ENCODE assay signal across 28 cellular contexts in the genomic region with DNA sequence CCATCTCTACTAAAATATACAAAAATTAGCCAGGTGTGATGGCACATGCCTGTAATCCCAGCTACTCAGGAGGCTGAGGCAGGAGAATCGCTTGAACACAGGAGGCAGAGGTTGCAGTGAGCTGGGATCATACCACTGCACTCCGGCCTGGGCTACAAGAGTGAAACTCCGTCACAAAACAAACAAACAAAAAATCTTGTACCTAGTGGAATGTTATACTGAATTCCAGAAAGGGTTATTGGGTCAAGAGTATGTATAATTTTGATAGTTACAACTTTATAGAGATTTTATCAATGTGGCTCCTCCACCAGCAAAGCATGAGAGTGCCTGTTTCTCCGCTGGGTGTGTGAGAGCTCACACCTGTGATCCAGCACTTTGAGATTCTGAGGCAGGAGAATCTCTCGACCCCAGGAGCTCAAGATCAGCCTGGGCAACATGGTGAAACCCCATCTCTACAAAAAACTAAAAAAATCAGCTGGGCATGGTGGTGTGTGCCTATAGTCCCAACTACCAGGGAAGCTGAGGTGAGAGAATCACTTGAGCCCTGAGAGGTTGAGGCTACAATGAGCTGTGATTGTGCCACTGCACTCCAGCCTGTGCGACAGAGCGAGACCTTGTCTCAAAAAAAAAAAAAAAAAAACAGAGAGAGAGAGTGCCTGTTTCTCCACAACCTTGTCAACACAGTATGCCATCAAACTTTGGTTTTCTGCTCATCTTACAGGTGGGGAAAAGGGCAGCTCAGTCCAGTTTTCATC. TPM values are rescaled to one million over a fixed set of nuclear protein-coding genes. Genes with fewer than 3 reads are reported as not detected.
"Had no signal": no experiment of that assay in that cellular context is flagged by ENCODE, and none has a peak within 500 bp of the region (broad histone marks: within the 10 kb centered on the region; RNA-seq: fewer than 3 reads in every experiment).

No MANE protein-coding gene starts in this region.

- H3K36me3 ChIP-seq: adrenal gland, ascending aorta, right lobe of liver, stomach, tibial artery, upper lobe of right lung had no signal

- H3K4me3 Mint-ChIP-seq: activated CD4-positive, alpha-beta T cell treated with anti-CD3 and anti-CD28 coated beads for 36 hours; activated CD8-positive, alpha-beta memory T cell treated with anti-CD3 and anti-CD28 coated beads, Interleukin-2, amount 10 ng/mL, durations not matched to agents 7 days and 5 days; activated CD8-positive, alpha-beta T cell treated with anti-CD3 and anti-CD28 coated beads, Interleukin-2, amount 10 ng/mL, durations not matched to agents 7 days and 5 days; brain; effector memory CD8-positive, alpha-beta T cell; immature natural killer cell; nephron had no signal

- H3K9me3 Mint-ChIP-seq: activated naive CD4-positive, alpha-beta T cell treated with anti-CD3 and anti-CD28 coated beads, Interleukin-2, amount 50 U/mL, for 72 hours; effector memory CD8-positive, alpha-beta T cell; immature natural killer cell; nephron had no signal

- H3K9me3 ChIP-seq: adrenal gland, ascending aorta, right lobe of liver, stomach, tibial artery, upper lobe of right lung had no signal

- H3K27ac Mint-ChIP-seq: activated CD8-positive, alpha-beta memory T cell treated with anti-CD3 and anti-CD28 coated beads, Interleukin-2, amount 10 ng/mL, durations not matched to agents 7 days and 5 days; activated CD8-positive, alpha-beta T cell treated with anti-CD3 and anti-CD28 coated beads, Interleukin-2, amount 10 ng/mL, durations not matched to agents 7 days and 5 days; activated naive CD4-positive, alpha-beta T cell treated with anti-CD3 and anti-CD28 coated beads, Interleukin-2, amount 50 U/mL, for 72 hours; brain; effector memory CD8-positive, alpha-beta T cell; immature natural killer cell; nephron had no signal

- H3K27me3 ChIP-seq: adrenal gland, ascending aorta, right lobe of liver, upper lobe of right lung had no signal

- H3K27ac ChIP-seq: adrenal gland, ascending aorta, right lobe of liver, stomach, tibial artery, upper lobe of right lung had no signal

- ATAC-seq: activated CD8-positive, alpha-beta memory T cell treated with anti-CD3 and anti-CD28 coated beads, Interleukin-2, amount 10 ng/mL, durations not matched to agents 7 days and 5 days; activated CD8-positive, alpha-beta T cell treated with anti-CD3 and anti-CD28 coated beads, Interleukin-2, amount 10 ng/mL, durations not matched to agents 7 days and 5 days; effector memory CD8-positive, alpha-beta T cell; left lobe of liver; right lobe of liver; upper lobe of right lung had no signal

- H3K4me1 Mint-ChIP-seq: immature natural killer cell had no signal

- H3K36me3 Mint-ChIP-seq: activated CD8-positive, alpha-beta memory T cell treated with anti-CD3 and anti-CD28 coated beads, Interleukin-2, amount 10 ng/mL, durations not matched to agents 7 days and 5 days; activated naive CD4-positive, alpha-beta T cell treated with anti-CD3 and anti-CD28 coated beads, Interleukin-2, amount 50 U/mL, for 72 hours; brain; immature natural killer cell had no signal

- H3K4me1 ChIP-seq: adrenal gland, ascending aorta, right lobe of liver, tibial artery had no signal

- H3K4me3 ChIP-seq: adrenal gland, ascending aorta, lung, right lobe of liver, stomach, tibial artery, upper lobe of right lung had no signal

- DNase-seq: activated CD4-positive, CD25-positive, alpha-beta regulatory T cell; activated CD8-positive, alpha-beta memory T cell treated with anti-CD3 and anti-CD28 coated beads, Interleukin-2, amount 10 ng/mL, durations not matched to agents 7 days and 5 days; activated CD8-positive, alpha-beta T cell treated with anti-CD3 and anti-CD28 coated beads, Interleukin-2, amount 10 ng/mL, durations not matched to agents 7 days and 5 days; activated naive CD4-positive, alpha-beta T cell; activated T-cell treated with anti-CD3 and anti-CD28 coated beads, Interleukin-2, amount 50 U/mL, for 48 hours; adrenal gland; cortex of kidney; effector memory CD8-positive, alpha-beta T cell; head of caudate nucleus; hypothalamus; immature natural killer cell; posterior cingulate gyrus; right lobe of liver; stomach; tibial artery; upper lobe of right lung had no signal

RNA-seq across cellular contexts. Expression of gene FOLR1, which starts 12.7 kb away (rescaled TPM):
- total RNA-seq: activated CD4-positive, alpha-beta T cell treated with anti-CD3 and anti-CD28 coated beads for 36 hours; activated CD8-positive, alpha-beta memory T cell treated with anti-CD3 and anti-CD28 coated beads, Interleukin-2, amount 10 ng/mL, durations not matched to agents 7 days and 5 days; activated CD8-positive, alpha-beta T cell treated with anti-CD3 and anti-CD28 coated beads, Interleukin-2, amount 10 ng/mL, durations not matched to agents 7 days and 5 days; activated naive CD4-positive, alpha-beta T cell treated with anti-CD3 and anti-CD28 coated beads, Interleukin-2, amount 50 U/mL, for 72 hours; ascending aorta; left lobe of liver; right lobe of liver; T-helper 1 cell treated with Interleukin-12 subunit alpha and Interleukin-12 subunit beta and Interleukin-4 antibody, amounts not matched to agents 30 ng/mL and 1 ng/mL, for 36 hours had no signal
- polyA plus RNA-seq: immature natural killer cell had no signal

RNA-seq across cellular contexts. Expression of gene FOLR2, which starts 37.4 kb away (rescaled TPM):
- total RNA-seq: activated CD4-positive, alpha-beta T cell treated with anti-CD3 and anti-CD28 coated beads for 36 hours; activated CD8-positive, alpha-beta memory T cell treated with anti-CD3 and anti-CD28 coated beads, Interleukin-2, amount 10 ng/mL, durations not matched to agents 7 days and 5 days; activated CD8-positive, alpha-beta T cell treated with anti-CD3 and anti-CD28 coated beads, Interleukin-2, amount 10 ng/mL, durations not matched to agents 7 days and 5 days; activated naive CD4-positive, alpha-beta T cell treated with anti-CD3 and anti-CD28 coated beads, Interleukin-2, amount 50 U/mL, for 72 hours; chondrocyte; kidney epithelial cell; osteoblast; T-helper 1 cell treated with Interleukin-12 subunit alpha and Interleukin-12 subunit beta and Interleukin-4 antibody, amounts not matched to agents 30 ng/mL and 1 ng/mL, for 36 hours had no signal

RNA-seq across cellular contexts. Expression of gene FOLR3, which starts 43.7 kb away (rescaled TPM):
- total RNA-seq: activated CD4-positive, alpha-beta T cell treated with anti-CD3 and anti-CD28 coated beads for 36 hours; activated CD8-positive, alpha-beta memory T cell treated with anti-CD3 and anti-CD28 coated beads, Interleukin-2, amount 10 ng/mL, durations not matched to agents 7 days and 5 days; activated CD8-positive, alpha-beta T cell treated with anti-CD3 and anti-CD28 coated beads, Interleukin-2, amount 10 ng/mL, durations not matched to agents 7 days and 5 days; activated naive CD4-positive, alpha-beta T cell treated with anti-CD3 and anti-CD28 coated beads, Interleukin-2, amount 50 U/mL, for 72 hours; ascending aorta; cardiac septum; chondrocyte; kidney epithelial cell; T-helper 1 cell treated with Interleukin-12 subunit alpha and Interleukin-12 subunit beta and Interleukin-4 antibody, amounts not matched to agents 30 ng/mL and 1 ng/mL, for 36 hours had no signal
